ENCODE assay signal across 23 cellular contexts in genomic region chr16:62033065-62033464, GRCh38. TPM values are rescaled to one million over a fixed set of nuclear protein-coding genes. Genes with fewer than 3 reads are reported as not detected.
"Had no signal": no experiment of that assay in that cellular context is flagged by ENCODE, and none has a peak within 500 bp of the region (broad histone marks: within the 10 kb centered on the region; RNA-seq: fewer than 3 reads in every experiment).

No MANE protein-coding gene starts in this region.

- H3K4me1 Mint-ChIP-seq: activated CD4-positive, alpha-beta T cell treated with anti-CD3 and anti-CD28 coated beads, Interleukin-2, amount 10 ng/mL, durations not matched to agents 24 days and 14 days had no signal

- H3K9me3 ChIP-seq: adrenal gland, ascending aorta, gastroesophageal sphincter, heart left ventricle, neutrophil, ovary, psoas muscle, right atrium auricular region, suprapubic skin, vagina had no signal

- H3K36me3 Mint-ChIP-seq: activated naive CD8-positive, alpha-beta T cell had no signal

- DNase-seq: activated CD4-positive, alpha-beta T cell treated with anti-CD3 and anti-CD28 coated beads, Interleukin-2, amount 10 ng/mL, durations not matched to agents 24 days and 14 days; activated CD8-positive, alpha-beta T cell treated with anti-CD3 and anti-CD28 coated beads, Interleukin-2, amount 10 ng/mL, durations not matched to agents 7 days and 5 days; activated gamma-delta T cell treated with Interleukin-2 at 50 U/mL for 16 hours; adrenal gland; cerebellar nuclear complex; heart left ventricle; islet precursor cell; left cardiac atrium; ovary; psoas muscle; stimulated activated CD4-positive, alpha-beta T cell treated with anti-CD3 and anti-CD28 coated beads, Interleukin-4, amount 100 ng/mL, for 24 hours; stimulated activated naive CD8-positive, alpha-beta T cell treated with anti-CD3 and anti-CD28 coated beads, Interleukin-15, Interleukin-2, amounts not matched to agents 100 U/mL and 50 U/mL, for 24 hours; trophoblast cell had no signal

- H3K4me3 Mint-ChIP-seq: activated CD4-positive, alpha-beta T cell treated with anti-CD3 and anti-CD28 coated beads, Interleukin-2, amount 10 ng/mL, durations not matched to agents 24 days and 14 days; activated CD8-positive, alpha-beta T cell treated with anti-CD3 and anti-CD28 coated beads, Interleukin-2, amount 10 ng/mL, durations not matched to agents 7 days and 5 days; activated naive CD8-positive, alpha-beta T cell had no signal

- H3K27me3 ChIP-seq: ascending aorta, ovary, vagina had no signal

- H3K27ac ChIP-seq: adrenal gland, ascending aorta, coronary artery, epithelial cell of prostate, gastroesophageal sphincter, heart left ventricle, neutrophil, ovary, psoas muscle, right atrium auricular region, suprapubic skin, vagina had no signal

- H3K27ac Mint-ChIP-seq: activated CD4-positive, alpha-beta T cell treated with anti-CD3 and anti-CD28 coated beads, Interleukin-2, amount 10 ng/mL, durations not matched to agents 24 days and 14 days; activated CD8-positive, alpha-beta T cell treated with anti-CD3 and anti-CD28 coated beads, Interleukin-2, amount 10 ng/mL, durations not matched to agents 7 days and 5 days; activated naive CD8-positive, alpha-beta T cell had no signal

- H3K4me3 ChIP-seq: adrenal gland, coronary artery, gastroesophageal sphincter, heart left ventricle, ovary, psoas muscle, right atrium auricular region, suprapubic skin, vagina had no signal

- H3K4me1 ChIP-seq: adrenal gland, psoas muscle had no signal

- H3K36me3 ChIP-seq: adrenal gland, ascending aorta, gastroesophageal sphincter, heart left ventricle, neutrophil, ovary, right atrium auricular region, suprapubic skin, vagina had no signal

RNA-seq across cellular contexts. Expression of gene CDH8, which starts 3.2 kb away (rescaled TPM):
- total RNA-seq: activated CD8-positive, alpha-beta T cell treated with anti-CD3 and anti-CD28 coated beads, Interleukin-2, amount 10 ng/mL, durations not matched to agents 7 days and 5 days; adrenal gland; ascending aorta; right atrium auricular region had no signal
- polyA plus RNA-seq: liver had no signal
